ENCODE assay signal across 20 cellular contexts in the genomic region with DNA sequence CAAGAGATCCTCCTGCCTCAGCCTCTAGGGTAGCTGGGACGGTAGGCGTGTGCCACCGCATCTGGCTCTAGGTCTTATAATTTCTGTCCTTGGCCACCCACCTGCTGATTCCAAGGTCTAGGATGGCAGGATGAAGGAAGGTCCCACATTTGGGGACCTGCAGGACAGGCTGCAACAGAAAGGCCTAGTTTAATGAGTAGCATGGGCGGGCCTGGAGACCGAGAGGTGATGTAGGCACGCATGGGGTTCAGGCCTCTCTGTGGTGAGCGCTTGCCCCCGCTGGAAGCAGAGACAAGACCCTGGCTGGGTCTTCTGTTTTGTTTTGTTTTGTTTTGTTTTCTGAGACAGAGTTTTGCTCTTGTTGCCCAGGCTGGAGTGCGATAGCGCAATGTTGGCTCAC. TPM values are rescaled to one million over a fixed set of nuclear protein-coding genes. Genes with fewer than 3 reads are reported as not detected.
"Had no signal": no experiment of that assay in that cellular context is flagged by ENCODE, and none has a peak within 500 bp of the region (broad histone marks: within the 10 kb centered on the region; RNA-seq: fewer than 3 reads in every experiment).

No MANE protein-coding gene starts in this region.

- H3K27ac Mint-ChIP-seq: activated B cell treated with CpG ODN at 0.5 μM for 24 hours had no signal

- H3K9me3 Mint-ChIP-seq: activated B cell treated with CpG ODN at 0.5 μM for 24 hours, immature natural killer cell had no signal

- H3K9me3 ChIP-seq: ascending aorta had no signal

- H3K36me3 Mint-ChIP-seq: immature natural killer cell had no signal

- H3K27me3 ChIP-seq: ascending aorta had no signal

- H2AFZ ChIP-seq: parathyroid adenoma had no signal

- H3K9ac ChIP-seq: parathyroid adenoma had no signal

- H3K79me2 ChIP-seq: parathyroid adenoma had no signal

- H3K27me3 Mint-ChIP-seq: activated B cell treated with CpG ODN at 0.5 μM for 24 hours had no signal

- H3K4me3 Mint-ChIP-seq: activated B cell treated with CpG ODN at 0.5 μM for 24 hours, immature natural killer cell had no signal

- DNase-seq: activated B cell treated with CpG ODN at 0.5 μM for 24 hours; activated CD4-positive, alpha-beta T cell treated with anti-CD3 and anti-CD28 coated beads for 48 hours; activated CD8-positive, alpha-beta memory T cell treated with anti-CD3 and anti-CD28 coated beads, Interleukin-2, amount 50 U/mL, for 48 hours; activated naive CD4-positive, alpha-beta T cell; head of caudate nucleus; immature natural killer cell; retina; stimulated activated CD4-positive, alpha-beta T cell treated with anti-CD3 and anti-CD28 coated beads, Interleukin-4, amount 100 ng/mL, for 24 hours; stimulated activated naive CD4-positive, alpha-beta T cell; substantia nigra; T-helper 2 cell; trophoblast cell had no signal

- H3K27ac ChIP-seq: ascending aorta, epithelial cell of prostate, parathyroid adenoma had no signal

- FAIRE-seq: frontal cortex, TTC549 had no signal

- H3K36me3 ChIP-seq: ascending aorta had no signal

- H3K4me1 ChIP-seq: ascending aorta, parathyroid adenoma had no signal

- H3K4me3 ChIP-seq: ascending aorta, lung had no signal

RNA-seq across cellular contexts. Expression of a gene that starts 33.7 kb away (rescaled TPM):
- total RNA-seq: activated B cell treated with CpG ODN at 0.5 μM for 24 hours, ascending aorta, chondrocyte, frontal cortex, skeletal muscle tissue had no signal
- polyA plus RNA-seq: immature natural killer cell had no signal
